In genomic region chr17:7912927-7913524, GRCh38 we compare ENCODE assay signal across 8 cellular contexts. TPM values are rescaled to one million over a fixed set of nuclear protein-coding genes. Genes with fewer than 3 reads are reported as not detected.
DNase-seq lines count a peak whose midpoint lies in the region; ATAC-seq and TF ChIP-seq lines count a peak whose summit lies in the region.

No MANE protein-coding gene starts in this region.

- in situ Hi-C loops in SK-MEL-5 (cut with HindIII; ENCODE audit: low pct_unique_long_range_greater_than_20kb, low sequenced_read_pairs) (no loop called here), transverse colon (cut with MboI; ENCODE audit: low pct_ligation_motif_present in 1 of 4, low pct_unique_long_range_greater_than_20kb in 1 of 4, low sequenced_read_pairs in 3 of 4) (loop anchor here in 2 of 4 donors (5.0 kb wide), 2 partner anchors 74 to 129 kb away; no protein-coding TSS in a partner anchor)

- H3K9me3 ChIP-seq in left lung (no peaks in the 10 kb centered on the region), transverse colon (no peaks in the 10 kb centered on the region)

- intact Hi-C loops in activated CD4-positive, alpha-beta T cell treated with anti-CD3 and anti-CD28 coated beads for 36 hours (cut with DNase I, micrococcal nuclease), result loop anchor here (1.0 to 2.0 kb wide), 5 partner anchors 38 to 144 kb away; no protein-coding TSS in a partner anchor
- intact Hi-C loops in left lung (cut with DNase I), result no loop called here
- intact Hi-C loops in transverse colon (cut with DNase I; ENCODE audit: low total_unique reads), result loop anchor here (2.0 kb wide), 1 partner anchor 76 kb away; no protein-coding TSS in a partner anchor

- peaks cover 27% of the 10 kb centered on the region for H3K4me1 Mint-ChIP-seq in activated CD4-positive, alpha-beta T cell treated with anti-CD3 and anti-CD28 coated beads for 36 hours
- H3K4me1 Mint-ChIP-seq in central memory CD8-positive, alpha-beta T cell, result peaks cover 21% of the 10 kb centered on the region

- 0 to 38% methylated on average over 1 to 3 of the region's 3 CpGs for WGBS in transverse colon (ENCODE audit: low coverage in 1 of 2), 2 donors

- CTCF ChIA-PET in activated CD4-positive, alpha-beta T cell treated with anti-CD3 and anti-CD28 coated beads for 36 hours (lab: Charles Lee), result interaction anchor here (0.6 to 8.5 kb wide), 24 partner anchors 12 to 869 kb away, joined by 3 to 58 read pairs (median 4); partner anchors contain the start of genes CNTROB, GUCY2D, KCNAB3 and NAA38

- TF ChIP-seq POLR2A in transverse colon (IDR thresholded peaks at IDR 0.05), result no peak

- H3K27ac Mint-ChIP-seq in activated CD4-positive, alpha-beta T cell treated with anti-CD3 and anti-CD28 coated beads for 36 hours, result peak overlapping the region; percentile 75
- no peak overlapping the region for H3K27ac Mint-ChIP-seq in central memory CD8-positive, alpha-beta T cell (ENCODE audit: low read depth)

- H3K4me1 ChIP-seq in left lung, result peaks cover 16 to 26% of the 10 kb centered on the region in 2 donors
- peaks cover 6 to 27% (median 20%) of the 10 kb centered on the region in 4 donors for H3K4me1 ChIP-seq in transverse colon

- no peaks in the 10 kb centered on the region for H3K27me3 Mint-ChIP-seq in activated CD4-positive, alpha-beta T cell treated with anti-CD3 and anti-CD28 coated beads for 36 hours
- H3K27me3 Mint-ChIP-seq in central memory CD8-positive, alpha-beta T cell, result no peaks in the 10 kb centered on the region

- H3K36me3 Mint-ChIP-seq in activated CD4-positive, alpha-beta T cell treated with anti-CD3 and anti-CD28 coated beads for 36 hours (ENCODE audit: low read depth), result peaks cover 37% of the 10 kb centered on the region
- H3K36me3 Mint-ChIP-seq in central memory CD8-positive, alpha-beta T cell (ENCODE audit: insufficient read depth), result peaks cover 26% of the 10 kb centered on the region

- H3K36me3 ChIP-seq in left lung (peaks cover 0 to 45% of the 10 kb centered on the region in 2 donors), transverse colon (peaks cover 0 to 10% (median 4%) of the 10 kb centered on the region in 4 donors)

- POLR2A ChIA-PET in activated CD4-positive, alpha-beta T cell treated with anti-CD3 and anti-CD28 coated beads for 36 hours (lab: Charles Lee), result interaction anchor here (0.7 to 1.6 kb wide), 2 partner anchors 19 to 454 kb away, joined by 4 to 6 read pairs; partner anchors contain the start of genes CNTROB and TRAPPC1

- no peak overlapping the region for H3K4me3 Mint-ChIP-seq in activated CD4-positive, alpha-beta T cell treated with anti-CD3 and anti-CD28 coated beads for 36 hours
- H3K4me3 Mint-ChIP-seq in central memory CD8-positive, alpha-beta T cell, result no peak overlapping the region

- TF ChIP-seq CTCF in LNCaP clone FGC (IDR thresholded peaks at IDR 0.05; ENCODE audit: control insufficient read depth, extremely low read depth, insufficient read depth) (peak; percentile 76), left lung (IDR thresholded peaks at IDR 0.05) (peak; percentile 55 to 62), transverse colon (IDR thresholded peaks at IDR 0.05) (peak; percentile 63 to 78 (median 72))

- H3K27me3 ChIP-seq in left lung (no peaks in the 10 kb centered on the region), transverse colon (no peaks in the 10 kb centered on the region)

- peak; percentile 60 for ATAC-seq in activated CD4-positive, alpha-beta T cell treated with anti-CD3 and anti-CD28 coated beads for 36 hours
- ATAC-seq in central memory CD8-positive, alpha-beta T cell (replicated peaks; ENCODE audit: extremely low read depth, poor library complexity, severe bottlenecking), result peak; percentile 30
- ATAC-seq in left lung (peak; percentile 32), HG03139 (IDR thresholded peaks at IDR 0.05; ENCODE audit: unreplicated experiment) (no peak)

- peak; percentile 55 for DNase-seq in activated CD4-positive, alpha-beta T cell treated with anti-CD3 and anti-CD28 coated beads for 36 hours
- DNase-seq in activated CD4-positive, alpha-beta T cell treated with anti-CD3 and anti-CD28 coated beads for 1 hour, result no peak
- DNase-seq in LNCaP clone FGC (ENCODE audit: low read depth) (peak; percentile 78), SK-MEL-5 (ENCODE audit: low read depth, low spot score) (peak; percentile 93), left lung (no peak), transverse colon (no peak)
- DNase-seq in central memory CD8-positive, alpha-beta T cell (ENCODE audit: low spot score in 2 of 2), result peak in 1 of 2 donors; percentile 45

- H3K4me3 ChIP-seq in LNCaP clone FGC (ENCODE audit: low read depth, low read length) (no peak overlapping the region), left lung (no peak overlapping the region), transverse colon (no peak overlapping the region)

- no peak for TF ChIP-seq EP300 in transverse colon (IDR thresholded peaks at IDR 0.05; ENCODE audit: low read depth)

- H3K27ac ChIP-seq in left lung (no peak overlapping the region), transverse colon (peak overlapping the region in 1 of 4 donors; percentile 34)

- no peaks in the 10 kb centered on the region for H3K9me3 Mint-ChIP-seq in activated CD4-positive, alpha-beta T cell treated with anti-CD3 and anti-CD28 coated beads for 36 hours (ENCODE audit: low read depth)
- H3K9me3 Mint-ChIP-seq in central memory CD8-positive, alpha-beta T cell, result no peaks in the 10 kb centered on the region

RNA-seq across cellular contexts. Expression of gene RNF227, which starts 3.1 kb away (rescaled TPM):
- total RNA-seq in activated CD4-positive, alpha-beta T cell treated with anti-CD3 and anti-CD28 coated beads for 36 hours, result 1 to 10 TPM; 3.8 to 5.6 TPM
- 4.3 and 5.7 TPM in 2 replicates for total RNA-seq in SK-MEL-5 (2014; rRNA removed; shearing (Covaris generic))
- 8.9 and 14.0 TPM in 2 replicates for polyA plus RNA-seq in SK-MEL-5 (2015; cell fraction: cytosol; rRNA removed)
- polyA plus RNA-seq in SK-MEL-5 (2015; cell fraction: nucleus; rRNA removed), result 6.3 and 6.7 TPM in 2 replicates
- total RNA-seq in left lung, result 1 to 10 TPM; 4.5 to 5.1 TPM
- 1 to 10 TPM in 2 of 4 donors, under 1 TPM in 1, not detected in 1; 0.75 to 3.4 (median 2.7) TPM for total RNA-seq in transverse colon

RNA-seq across cellular contexts. Expression of gene KCNAB3, which starts 16.6 kb away (rescaled TPM):
- 1 to 10 TPM; 6.6 to 8.3 TPM for total RNA-seq in activated CD4-positive, alpha-beta T cell treated with anti-CD3 and anti-CD28 coated beads for 36 hours
- 0.21 and 0.37 TPM in 2 replicates for total RNA-seq in SK-MEL-5 (2014; rRNA removed; shearing (Covaris generic))
- 0.08 and 0.41 TPM in 2 replicates for polyA plus RNA-seq in SK-MEL-5 (2015; cell fraction: cytosol; rRNA removed)
- 15.7 and 20.2 TPM in 2 replicates for polyA plus RNA-seq in SK-MEL-5 (2015; cell fraction: nucleus; rRNA removed)
- total RNA-seq in left lung, result 1 to 10 TPM; 2.5 to 3.5 TPM
- total RNA-seq in transverse colon, result 1 to 10 TPM in 1 of 4 donors, under 1 TPM in 2, not detected in 1; 0.40 to 1.6 (median 0.82) TPM

RNA-seq across cellular contexts. Expression of gene TRAPPC1, which starts 18.7 kb away (rescaled TPM):
- 100 to 1,000 TPM; 166 to 169 TPM for total RNA-seq in activated CD4-positive, alpha-beta T cell treated with anti-CD3 and anti-CD28 coated beads for 36 hours
- 22.1 and 27.3 TPM in 2 replicates for total RNA-seq in SK-MEL-5 (2014; rRNA removed; shearing (Covaris generic))
- 144 and 179 TPM in 2 replicates for polyA plus RNA-seq in SK-MEL-5 (2015; cell fraction: cytosol; rRNA removed)
- 26.4 and 28.8 TPM in 2 replicates for polyA plus RNA-seq in SK-MEL-5 (2015; cell fraction: nucleus; rRNA removed)
- total RNA-seq in left lung (100 to 1,000 TPM; 141 to 181 TPM), transverse colon (10 to 100 TPM; 42.7 to 70.9 (median 68.8) TPM)

RNA-seq across cellular contexts. Expression of gene CNTROB, which starts 19.0 kb away (rescaled TPM):
- 10 to 100 TPM; 53.0 to 80.5 TPM for total RNA-seq in activated CD4-positive, alpha-beta T cell treated with anti-CD3 and anti-CD28 coated beads for 36 hours
- total RNA-seq in SK-MEL-5 (2014; rRNA removed; shearing (Covaris generic)), result 11.9 and 17.3 TPM in 2 replicates
- 20.4 and 22.6 TPM in 2 replicates for polyA plus RNA-seq in SK-MEL-5 (2015; cell fraction: cytosol; rRNA removed)
- 157 and 179 TPM in 2 replicates for polyA plus RNA-seq in SK-MEL-5 (2015; cell fraction: nucleus; rRNA removed)
- total RNA-seq in left lung, result 10 to 100 TPM; 38.2 to 50.1 TPM
- 10 to 100 TPM; 22.7 to 62.1 (median 31.6) TPM for total RNA-seq in transverse colon

RNA-seq across cellular contexts. Expression of gene CHD3, which starts 24.4 kb away (rescaled TPM):
- total RNA-seq in activated CD4-positive, alpha-beta T cell treated with anti-CD3 and anti-CD28 coated beads for 36 hours, result 100 to 1,000 TPM; 145 to 161 TPM
- 68.4 and 74.0 TPM in 2 replicates for total RNA-seq in SK-MEL-5 (2014; rRNA removed; shearing (Covaris generic))
- polyA plus RNA-seq in SK-MEL-5 (2015; cell fraction: cytosol; rRNA removed), result 77.6 and 110 TPM in 2 replicates
- 268 and 271 TPM in 2 replicates for polyA plus RNA-seq in SK-MEL-5 (2015; cell fraction: nucleus; rRNA removed)
- total RNA-seq in left lung (100 to 1,000 TPM in 1 of 2 donors, 10 to 100 TPM in 1; 95.3 to 118 TPM), transverse colon (10 to 100 TPM; 53.0 to 71.6 (median 62.0) TPM)

Comparison
In these comparisons a context has a peak if more than half of its experiments do, and no peak if none do; other contexts are left out.
1. DNase-seq: peak in activated CD4-positive, alpha-beta T cell treated with anti-CD3 and anti-CD28 coated beads for 36 hours (single experiment), LNCaP clone FGC (single experiment) and SK-MEL-5 (single experiment); none in activated CD4-positive, alpha-beta T cell treated with anti-CD3 and anti-CD28 coated beads for 1 hour (single experiment), left lung (0 of 2) and transverse colon (single experiment).
2. intact Hi-C loops: an anchor here in activated CD4-positive, alpha-beta T cell treated with anti-CD3 and anti-CD28 coated beads for 36 hours (1.0 to 2.0 kb wide) and transverse colon (2.0 kb wide); none called in left lung.
3. Peak in every context shown above with its lines, with median percentiles within 50 percentile points of each other: CTCF ChIP-seq.